ENCODE assay signal across 19 cellular contexts in genomic region chr4:117577686-117578085, GRCh38.
DNase-seq lines count a peak whose midpoint lies in the region; ATAC-seq, FAIRE-seq and TF ChIP-seq lines count a peak whose summit lies in the region.
"Had no signal": no experiment of that assay in that cellular context is flagged by ENCODE, and none has a peak within 500 bp of the region (broad histone marks: within the 10 kb centered on the region; RNA-seq: fewer than 3 reads in every experiment).

No MANE protein-coding gene starts in this region.

- no peak for TF ChIP-seq CTCF in cardiac muscle cell (IDR thresholded peaks at IDR 0.05; ENCODE audit: low read depth, low read length)
- no peak for TF ChIP-seq CTCF in astrocyte (IDR thresholded peaks at IDR 0.05; ENCODE audit: insufficient read depth, low read depth, low read length)
- TF ChIP-seq CTCF in retinal pigment epithelial cell (conservative IDR thresholded peaks at IDR 0.05; ENCODE audit: low read depth, low read length) = no peak

- no peaks in the 10 kb centered on the region for H4K20me1 ChIP-seq in astrocyte (ENCODE audit: insufficient read depth, low read length)
- H4K20me1 ChIP-seq: BLaER1 had no signal

- H2AFZ ChIP-seq in astrocyte (ENCODE audit: low read depth, low read length) = no peak overlapping the region
- H2AFZ ChIP-seq: PC-9 had no signal

- intact Hi-C loops in left cardiac atrium (cut with DNase I) = no loop called here

- H3K27ac ChIP-seq in cardiac muscle cell (peak overlapping the region; percentile 0), astrocyte (ENCODE audit: low read depth, low read length) (no peak overlapping the region), substantia nigra (ENCODE audit: low read depth, low read length, poor library complexity, severe bottlenecking) (no peak overlapping the region)
- H3K27ac ChIP-seq: BLaER1, PC-9, SJSA1 had no signal

- H3K4me2 ChIP-seq in astrocyte (ENCODE audit: low read length) = no peak overlapping the region
- H3K4me2 ChIP-seq: BLaER1, PC-9 had no signal

- DNase-seq in cardiac muscle cell (ENCODE audit: low read depth in 1 of 2, low spot score in 1 of 2) (peak in 1 of 2 donors; percentile 2), left cardiac atrium (no peak), astrocyte (ENCODE audit: low read depth) (peak; percentile 22), left kidney (ENCODE audit: low read depth, low spot score) (peak; percentile 20), retinal pigment epithelial cell (ENCODE audit: low read depth) (peak; percentile 42), substantia nigra (lab: John Stamatoyannopoulos, UW) (no peak), NCI-H1105 (lab: John Stamatoyannopoulos, UW) (no peak), RKO (ENCODE audit: low spot score) (no peak)
- DNase-seq: 8988T; CD8-positive, alpha-beta T cell; GDM1; HFFc6; MG63; NCI-H1092; PC-9 had no signal

- H3K9ac ChIP-seq in astrocyte (ENCODE audit: low read length) = no peak overlapping the region
- H3K9ac ChIP-seq: BLaER1 had no signal

- H3K36me3 Mint-ChIP-seq in astrocyte (ENCODE audit: low read depth, unreplicated experiment) = no peaks in the 10 kb centered on the region
- H3K36me3 Mint-ChIP-seq: CD8-positive, alpha-beta T cell had no signal

- no peaks in the 10 kb centered on the region for H3K79me2 ChIP-seq in astrocyte (ENCODE audit: insufficient read depth, low read length)

- H3K4me3 ChIP-seq in cardiac muscle cell (no peak overlapping the region), astrocyte (ENCODE audit: insufficient read depth, low read depth, low read length) (no peak overlapping the region), retinal pigment epithelial cell (ENCODE audit: low read length) (no peak overlapping the region)
- H3K4me3 ChIP-seq: BLaER1, GM12878, MG63, PC-9, SJSA1 had no signal

- H3K36me3 ChIP-seq in cardiac muscle cell (no peaks in the 10 kb centered on the region), astrocyte (ENCODE audit: insufficient read depth, low read length) (no peaks in the 10 kb centered on the region)
- H3K36me3 ChIP-seq: BLaER1, MG63, SJSA1 had no signal

- no peak overlapping the region for H3K4me3 Mint-ChIP-seq in astrocyte (ENCODE audit: unreplicated experiment)
- H3K4me3 Mint-ChIP-seq: CD8-positive, alpha-beta T cell; HFFc6 had no signal

- H3K27me3 ChIP-seq in cardiac muscle cell (no peaks in the 10 kb centered on the region), astrocyte (ENCODE audit: insufficient read depth, low read length) (no peaks in the 10 kb centered on the region)
- H3K27me3 ChIP-seq: BLaER1, MG63, SJSA1 had no signal

- peaks cover 16% of the 10 kb centered on the region for H3K4me1 Mint-ChIP-seq in astrocyte (ENCODE audit: low read depth, unreplicated experiment)

- no peaks in the 10 kb centered on the region for H3K27me3 Mint-ChIP-seq in astrocyte (ENCODE audit: low read depth, unreplicated experiment)

- FAIRE-seq in astrocyte (lab: Jason Lieb, UNC) = no peak
- FAIRE-seq: GM12878, HepG2 had no signal

- H3K27ac Mint-ChIP-seq in astrocyte (ENCODE audit: unreplicated experiment) = peak overlapping the region; percentile 16
- H3K27ac Mint-ChIP-seq: CD8-positive, alpha-beta T cell; HFFc6 had no signal

- peaks cover 2% of the 10 kb centered on the region for H3K9me3 Mint-ChIP-seq in astrocyte (ENCODE audit: unreplicated experiment)

- H3K4me1 ChIP-seq in cardiac muscle cell (ENCODE audit: low read depth) (peaks cover 7% of the 10 kb centered on the region), astrocyte (ENCODE audit: insufficient read depth, low read length) (no peaks in the 10 kb centered on the region)
- H3K4me1 ChIP-seq: BLaER1 had no signal

- H3K9me3 ChIP-seq in cardiac muscle cell (ENCODE audit: low read depth) = no peaks in the 10 kb centered on the region
- H3K9me3 ChIP-seq in astrocyte (ENCODE audit: insufficient read depth, low read depth, low read length) = no peaks in the 10 kb centered on the region
- H3K9me3 ChIP-seq: BLaER1, MG63, SJSA1 had no signal

- no peak for ATAC-seq in left cardiac atrium
- ATAC-seq: CD8-positive, alpha-beta T cell; GM12878; HepG2 had no signal

Comparison
In these comparisons a context has a peak if more than half of its experiments do, and no peak if none do; other contexts are left out.
1. DNase-seq: peak in astrocyte (single experiment), left kidney (single experiment) and retinal pigment epithelial cell (single experiment); none in left cardiac atrium (single experiment), substantia nigra (0 of 49), NCI-H1105 (single experiment) and RKO (single experiment).